Comparison of ENCODE assay signal across 27 cellular contexts in genomic region chrX:133812382-133812781, GRCh38.
DNase-seq lines count a peak whose midpoint lies in the region; ATAC-seq and TF ChIP-seq lines count a peak whose summit lies in the region.
"Had no signal": no experiment of that assay in that cellular context is flagged by ENCODE, and none has a peak within 500 bp of the region (broad histone marks: within the 10 kb centered on the region; RNA-seq: fewer than 3 reads in every experiment).

No MANE protein-coding gene starts in this region.

- H3K27ac ChIP-seq in cardiac muscle cell: no peak overlapping the region
- no peak overlapping the region for H3K27ac ChIP-seq in left ventricle myocardium inferior (replicated peaks)
- H3K27ac ChIP-seq in right lobe of liver: no peak overlapping the region
- H3K27ac ChIP-seq: 22Rv1, BLaER1, PC-9, SK-N-MC had no signal

- intact Hi-C loops in left ventricle myocardium inferior (cut with micrococcal nuclease): no loop called here
- intact Hi-C loops in right lobe of liver (cut with DNase I): no loop called here
- intact Hi-C loops in activated T-helper 2 cell treated with anti-CD3 and anti-CD28 coated beads, Interferon-gamma antibody, Interleukin-2, Interleukin-4, amounts not matched to agents 10 μg/mL and 5 μg/mL and 100 μg/mL, durations not matched to agents 14 hours and 24 hours and 36 hours (cut with micrococcal nuclease): no loop called here

- H3K36me3 Mint-ChIP-seq in osteocyte (ENCODE audit: unreplicated experiment) (no peaks in the 10 kb centered on the region), WTC11 (no peaks in the 10 kb centered on the region)
- H3K36me3 Mint-ChIP-seq in activated T-helper 2 cell treated with anti-CD3 and anti-CD28 coated beads, Interferon-gamma antibody, Interleukin-2, Interleukin-4, amounts not matched to agents 10 μg/mL and 5 μg/mL and 100 μg/mL, durations not matched to agents 14 hours and 24 hours and 36 hours (ENCODE audit: low read depth): no peaks in the 10 kb centered on the region

- ATAC-seq in right lobe of liver (peak in 3 of 4 donors; percentile 19 to 55 (median 35)), GM18858 (IDR thresholded peaks at IDR 0.05; ENCODE audit: unreplicated experiment) (no peak), WTC11 (no peak)

- H3K27ac Mint-ChIP-seq in osteocyte (ENCODE audit: unreplicated experiment) (peak overlapping the region; percentile 83), WTC11 (no peak overlapping the region)
- no peak overlapping the region for H3K27ac Mint-ChIP-seq in activated T-helper 2 cell treated with anti-CD3 and anti-CD28 coated beads, Interferon-gamma antibody, Interleukin-2, Interleukin-4, amounts not matched to agents 10 μg/mL and 5 μg/mL and 100 μg/mL, durations not matched to agents 14 hours and 24 hours and 36 hours
- H3K27ac Mint-ChIP-seq: CD4-positive, alpha-beta T cell had no signal

- H3K27me3 ChIP-seq in cardiac muscle cell (no peaks in the 10 kb centered on the region), left ventricle myocardium inferior (ENCODE audit: low read depth) (no peaks in the 10 kb centered on the region), right lobe of liver (peaks cover 0 to 8% of the 10 kb centered on the region in 2 donors)

- CTCF ChIA-PET in WTC11 (lab: Charles Lee): interaction anchor here (1.0 to 2.2 kb wide), 3 partner anchors 19 to 807 kb away, joined by 3 to 9 read pairs (median 3); no protein-coding TSS in a partner anchor

- H3K4me1 ChIP-seq in cardiac muscle cell (ENCODE audit: low read depth) (peaks cover 15% of the 10 kb centered on the region), left ventricle myocardium inferior (no peaks in the 10 kb centered on the region), right lobe of liver (no peaks in the 10 kb centered on the region)
- H3K4me1 ChIP-seq: BLaER1 had no signal

- H3K4me1 Mint-ChIP-seq in osteocyte (ENCODE audit: unreplicated experiment): peaks cover 63% of the 10 kb centered on the region
- peaks cover 11% of the 10 kb centered on the region; the same call in 1 of the 2 replicates for H3K4me1 Mint-ChIP-seq in WTC11
- H3K4me1 Mint-ChIP-seq in activated T-helper 2 cell treated with anti-CD3 and anti-CD28 coated beads, Interferon-gamma antibody, Interleukin-2, Interleukin-4, amounts not matched to agents 10 μg/mL and 5 μg/mL and 100 μg/mL, durations not matched to agents 14 hours and 24 hours and 36 hours (ENCODE audit: low read depth): no peaks in the 10 kb centered on the region

- H3K27me3 Mint-ChIP-seq in osteocyte (ENCODE audit: unreplicated experiment) (no peaks in the 10 kb centered on the region), WTC11 (ENCODE audit: low read depth) (no peaks in the 10 kb centered on the region)
- H3K27me3 Mint-ChIP-seq in activated T-helper 2 cell treated with anti-CD3 and anti-CD28 coated beads, Interferon-gamma antibody, Interleukin-2, Interleukin-4, amounts not matched to agents 10 μg/mL and 5 μg/mL and 100 μg/mL, durations not matched to agents 14 hours and 24 hours and 36 hours (ENCODE audit: low read depth): peaks cover 2% of the 10 kb centered on the region
- H3K27me3 Mint-ChIP-seq: CD4-positive, alpha-beta T cell had no signal

- no peak for TF ChIP-seq POLR2A in right lobe of liver (IDR thresholded peaks at IDR 0.05)

- no peaks in the 10 kb centered on the region for H3K9me3 ChIP-seq in cardiac muscle cell (ENCODE audit: low read depth)
- no peaks in the 10 kb centered on the region for H3K9me3 ChIP-seq in left ventricle myocardium inferior (replicated peaks)
- H3K9me3 ChIP-seq in right lobe of liver: no peaks in the 10 kb centered on the region
- H3K9me3 ChIP-seq: BLaER1 had no signal

- TF ChIP-seq CTCF in cardiac muscle cell (IDR thresholded peaks at IDR 0.05; ENCODE audit: low read depth, low read length) (no peak), left ventricle myocardium inferior (IDR thresholded peaks at IDR 0.05; ENCODE audit: borderline replicate concordance) (no peak), right lobe of liver (IDR thresholded peaks at IDR 0.05) (no peak), osteocyte (IDR thresholded peaks at IDR 0.05) (no peak), WTC11 (IDR thresholded peaks at IDR 0.05) (no peak)

- DNase-seq in cardiac muscle cell (ENCODE audit: low read depth in 1 of 2, low spot score in 1 of 2) (peak; percentile 6 to 18), left ventricle myocardium inferior (no peak), right lobe of liver (no peak), osteocyte (ENCODE audit: extremely low spot score, unreplicated experiment) (no peak), SKM-1 treated with dmso at 0.1 percent for 144 hours (lab: John Stamatoyannopoulos, UW; ENCODE audit: unreplicated experiment) (no peak), WTC11 (ENCODE audit: low spot score) (no peak)
- no peak for DNase-seq in activated T-helper 2 cell treated with anti-CD3 and anti-CD28 coated beads, Interferon-gamma antibody, Interleukin-2, Interleukin-4, amounts not matched to agents 10 μg/mL and 5 μg/mL and 100 μg/mL, durations not matched to agents 14 hours and 24 hours and 36 hours (ENCODE audit: low spot score)
- DNase-seq: ACHN; CD4-positive, alpha-beta T cell; COR-L47; DMS 273 treated with DMSO at 0.1 percent for 48 hours; DND-41; GOT3; KBM-7; NCI-H1092; NCI-H1436 treated with DMSO at 0.1 percent for 48 hours; NCI-H1930; NCI-H2227 treated with DMSO at 0.1 percent for 48 hours; NCI-H510A; NCI-H748 treated with DMSO at 0.1 percent for 48 hours; PC-9; RPMI8226; SHP77 had no signal

- H3K4me3 ChIP-seq in cardiac muscle cell: no peak overlapping the region
- H3K4me3 ChIP-seq in left ventricle myocardium inferior: no peak overlapping the region
- H3K4me3 ChIP-seq in right lobe of liver: no peak overlapping the region
- H3K4me3 ChIP-seq: BLaER1, PC-9, SK-N-MC had no signal

- H3K36me3 ChIP-seq in cardiac muscle cell (no peaks in the 10 kb centered on the region), left ventricle myocardium inferior (no peaks in the 10 kb centered on the region), right lobe of liver (no peaks in the 10 kb centered on the region)
- H3K36me3 ChIP-seq: BLaER1 had no signal

- H3K4me3 Mint-ChIP-seq in osteocyte (ENCODE audit: unreplicated experiment): peak overlapping the region; percentile 24
- H3K4me3 Mint-ChIP-seq in WTC11: no peak overlapping the region
- H3K4me3 Mint-ChIP-seq in activated T-helper 2 cell treated with anti-CD3 and anti-CD28 coated beads, Interferon-gamma antibody, Interleukin-2, Interleukin-4, amounts not matched to agents 10 μg/mL and 5 μg/mL and 100 μg/mL, durations not matched to agents 14 hours and 24 hours and 36 hours (ENCODE audit: low read depth): no peak overlapping the region
- H3K4me3 Mint-ChIP-seq: CD4-positive, alpha-beta T cell had no signal

- no peaks in the 10 kb centered on the region for H3K9me3 Mint-ChIP-seq in osteocyte (ENCODE audit: unreplicated experiment)
- H3K9me3 Mint-ChIP-seq in WTC11: no peaks in the 10 kb centered on the region
- H3K9me3 Mint-ChIP-seq in activated T-helper 2 cell treated with anti-CD3 and anti-CD28 coated beads, Interferon-gamma antibody, Interleukin-2, Interleukin-4, amounts not matched to agents 10 μg/mL and 5 μg/mL and 100 μg/mL, durations not matched to agents 14 hours and 24 hours and 36 hours: no peaks in the 10 kb centered on the region
- H3K9me3 Mint-ChIP-seq: CD4-positive, alpha-beta T cell had no signal

- POLR2A ChIA-PET in WTC11 (lab: Charles Lee): no interaction called here

- 35% methylated on average over 3 of the region's 3 CpGs for WGBS in right lobe of liver (ENCODE audit: insufficient coverage, low coverage, low lambda C conversion rate, missing lambda C conversion rate)

TF ChIP-seq in WTC11, 78 proteins besides CTCF, POLR2A, EP300 and RAD21 (continues in another document):
- no peak for TF ChIP-seq CREM (CRISPR knock-in tag; IDR thresholded peaks at IDR 0.05)
- TF ChIP-seq ZNF396 (CRISPR knock-in tag; IDR thresholded peaks at IDR 0.05; ENCODE audit: borderline replicate concordance): no peak
- no peak for TF ChIP-seq ZNF138 (CRISPR knock-in tag; conservative IDR thresholded peaks at IDR 0.05)
- TF ChIP-seq KAT7 (CRISPR knock-in tag; IDR thresholded peaks at IDR 0.05; ENCODE audit: borderline replicate concordance): no peak
- no peak for TF ChIP-seq SOX15 (CRISPR knock-in tag; IDR thresholded peaks at IDR 0.05)
- no peak for TF ChIP-seq MXD4 (CRISPR knock-in tag; IDR thresholded peaks at IDR 0.05; ENCODE audit: borderline replicate concordance)
- TF ChIP-seq JAZF1 (CRISPR knock-in tag; IDR thresholded peaks at IDR 0.05): no peak
- no peak for TF ChIP-seq HMGXB4 (CRISPR knock-in tag; IDR thresholded peaks at IDR 0.05)
- no peak for TF ChIP-seq ZNF671 (CRISPR knock-in tag; IDR thresholded peaks at IDR 0.05)
- TF ChIP-seq OVOL2 (CRISPR knock-in tag; IDR thresholded peaks at IDR 0.05; ENCODE audit: borderline replicate concordance): no peak
- no peak for TF ChIP-seq TCF7 (CRISPR knock-in tag; IDR thresholded peaks at IDR 0.05; ENCODE audit: low read depth)
- no peak for TF ChIP-seq ZNF317 (CRISPR knock-in tag; IDR thresholded peaks at IDR 0.05; ENCODE audit: borderline replicate concordance, low read depth)

Comparison
In these comparisons a context has a peak if more than half of its experiments do, and no peak if none do; other contexts are left out.
1. DNase-seq: peak in cardiac muscle cell (2 of 2); none in left ventricle myocardium inferior (single experiment), right lobe of liver (0 of 3), osteocyte (single experiment), SKM-1 treated with dmso at 0.1 percent for 144 hours (single experiment), WTC11 (single experiment) and activated T-helper 2 cell treated with anti-CD3 and anti-CD28 coated beads, Interferon-gamma antibody, Interleukin-2, Interleukin-4, amounts not matched to agents 10 μg/mL and 5 μg/mL and 100 μg/mL, durations not matched to agents 14 hours and 24 hours and 36 hours (single experiment).
2. ATAC-seq: peak in right lobe of liver (3 of 4); none in GM18858 (single experiment) and WTC11 (single experiment).